Comparison of ENCODE assay signal across 9 cellular contexts in the genomic region with DNA sequence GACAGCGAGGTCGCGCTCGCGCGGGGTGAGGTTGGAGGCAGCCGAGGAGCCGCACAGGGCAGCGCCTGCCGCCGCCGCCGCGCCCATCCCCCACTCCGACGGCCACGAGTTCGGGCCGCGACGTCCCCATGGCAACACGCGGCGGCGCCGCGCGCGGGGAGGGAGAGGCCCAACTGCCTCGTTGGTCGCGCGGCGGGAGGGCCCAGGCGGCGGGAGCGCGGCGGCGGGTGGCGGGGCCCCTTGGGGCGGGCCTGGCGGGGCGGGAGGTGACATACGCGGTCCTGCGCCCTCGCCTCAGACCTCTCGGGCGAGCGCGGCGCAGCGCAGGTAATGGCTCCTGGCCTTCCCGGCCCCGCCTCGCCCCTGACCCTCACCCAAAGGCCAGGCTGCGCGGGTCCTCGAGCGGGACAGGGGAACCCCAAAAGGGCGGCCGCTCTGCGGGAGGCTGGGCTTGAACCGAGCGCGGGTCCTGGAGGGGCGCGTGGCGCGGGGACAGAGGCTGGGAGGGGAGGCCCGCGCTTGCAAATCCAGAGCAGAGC. TPM values are rescaled to one million over a fixed set of nuclear protein-coding genes. Genes with fewer than 3 reads are reported as not detected.
DNase-seq lines count a peak whose midpoint lies in the region; ATAC-seq, FAIRE-seq and TF ChIP-seq lines count a peak whose summit lies in the region.
"Had no signal": no experiment of that assay in that cellular context is flagged by ENCODE, and none has a peak within 500 bp of the region (broad histone marks: within the 10 kb centered on the region; RNA-seq: fewer than 3 reads in every experiment).

A gene with protein sequence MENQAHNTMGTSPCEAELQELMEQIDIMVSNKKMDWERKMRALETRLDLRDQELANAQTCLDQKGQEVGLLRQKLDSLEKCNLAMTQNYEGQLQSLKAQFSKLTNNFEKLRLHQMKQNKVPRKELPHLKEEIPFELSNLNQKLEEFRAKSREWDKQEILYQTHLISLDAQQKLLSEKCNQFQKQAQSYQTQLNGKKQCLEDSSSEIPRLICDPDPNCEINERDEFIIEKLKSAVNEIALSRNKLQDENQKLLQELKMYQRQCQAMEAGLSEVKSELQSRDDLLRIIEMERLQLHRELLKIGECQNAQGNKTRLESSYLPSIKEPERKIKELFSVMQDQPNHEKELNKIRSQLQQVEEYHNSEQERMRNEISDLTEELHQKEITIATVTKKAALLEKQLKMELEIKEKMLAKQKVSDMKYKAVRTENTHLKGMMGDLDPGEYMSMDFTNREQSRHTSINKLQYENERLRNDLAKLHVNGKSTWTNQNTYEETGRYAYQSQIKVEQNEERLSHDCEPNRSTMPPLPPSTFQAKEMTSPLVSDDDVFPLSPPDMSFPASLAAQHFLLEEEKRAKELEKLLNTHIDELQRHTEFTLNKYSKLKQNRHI (plus strand): TSS at position 297 of the 539 bp plus-strand sequence. CDS start 1,518 bp downstream, outside the sequence.

- POLR2A ChIA-PET in activated naive CD8-positive, alpha-beta T cell treated with anti-CD3 and anti-CD28 coated beads, Interleukin-2, amount 10 ng/mL, durations not matched to agents 7 days and 5 days (lab: Charles Lee) = no interaction called here

- H3K4me3 Mint-ChIP-seq in activated naive CD8-positive, alpha-beta T cell treated with anti-CD3 and anti-CD28 coated beads, Interleukin-2, amount 10 ng/mL, durations not matched to agents 7 days and 5 days = peak within 1 kb of the TSS; percentile 69

- DNase-seq in GM12864 (ENCODE audit: low read depth) = no peak
- DNase-seq in NCI-H1105 treated with DMSO at 0.1 percent for 48 hours (lab: John Stamatoyannopoulos, UW) = peak; percentile 26
- DNase-seq in activated naive CD8-positive, alpha-beta T cell treated with anti-CD3 and anti-CD28 coated beads, Interleukin-2, amount 10 ng/mL, durations not matched to agents 7 days and 5 days = peak; percentile 47
- peak in 33 of 51 donors; percentile 1 to 66 (median 13) for DNase-seq in hypothalamus (lab: John Stamatoyannopoulos, UW)
- no peak for DNase-seq in HTR-8/SVneo (ENCODE audit: insufficient read length, low spot score)

- peak; percentile 50 for ATAC-seq in activated naive CD8-positive, alpha-beta T cell treated with anti-CD3 and anti-CD28 coated beads, Interleukin-2, amount 10 ng/mL, durations not matched to agents 7 days and 5 days (ENCODE audit: low read depth)
- ATAC-seq in HG03378 (IDR thresholded peaks at IDR 0.05; ENCODE audit: unreplicated experiment) = no peak
- ATAC-seq in HG03521 (IDR thresholded peaks at IDR 0.05; ENCODE audit: unreplicated experiment) = no peak

- FAIRE-seq in HTR-8/SVneo (lab: Jason Lieb, UNC) = no peak

- peak within 1 kb of the TSS; percentile 16 for H3K4me3 ChIP-seq in GM12864 (ENCODE audit: low read depth, low read length)
- H3K4me3 ChIP-seq in skin epidermis = peak within 1 kb of the TSS in 6 of 7 experiments; percentile 14 to 39 (median 23)

- no peak within 1 kb of the TSS for H3K27ac Mint-ChIP-seq in activated naive CD8-positive, alpha-beta T cell treated with anti-CD3 and anti-CD28 coated beads, Interleukin-2, amount 10 ng/mL, durations not matched to agents 7 days and 5 days

- no peak for TF ChIP-seq CTCF in GM12864 (IDR thresholded peaks at IDR 0.05; ENCODE audit: low read depth, low read length, missing control alignments)

- no peaks in the 10 kb centered on the region for H3K36me3 Mint-ChIP-seq in activated naive CD8-positive, alpha-beta T cell treated with anti-CD3 and anti-CD28 coated beads, Interleukin-2, amount 10 ng/mL, durations not matched to agents 7 days and 5 days

- peaks cover 47% of the 10 kb centered on the region for H3K27me3 Mint-ChIP-seq in activated naive CD8-positive, alpha-beta T cell treated with anti-CD3 and anti-CD28 coated beads, Interleukin-2, amount 10 ng/mL, durations not matched to agents 7 days and 5 days

- H3K4me1 Mint-ChIP-seq in activated naive CD8-positive, alpha-beta T cell treated with anti-CD3 and anti-CD28 coated beads, Interleukin-2, amount 10 ng/mL, durations not matched to agents 7 days and 5 days = peaks cover 3% of the 10 kb centered on the region

- no peaks in the 10 kb centered on the region for H3K9me3 Mint-ChIP-seq in activated naive CD8-positive, alpha-beta T cell treated with anti-CD3 and anti-CD28 coated beads, Interleukin-2, amount 10 ng/mL, durations not matched to agents 7 days and 5 days

- H3K27ac ChIP-seq in skin epidermis = no peak within 1 kb of the TSS

RNA-seq across cellular contexts. Expression of the gene that starts here (rescaled TPM):
- total RNA-seq in activated naive CD8-positive, alpha-beta T cell treated with anti-CD3 and anti-CD28 coated beads, Interleukin-2, amount 10 ng/mL, durations not matched to agents 7 days and 5 days = not detected
- total RNA-seq: subcutaneous adipose tissue had no signal

Comparison
In these comparisons a context has a peak if more than half of its experiments do, and no peak if none do; other contexts are left out.
1. Peak in DNase-seq and ATAC-seq in activated naive CD8-positive, alpha-beta T cell treated with anti-CD3 and anti-CD28 coated beads, Interleukin-2, amount 10 ng/mL, durations not matched to agents 7 days and 5 days; RNA of the gene not detected or under 1 TPM.
2. DNase-seq: peak in NCI-H1105 treated with DMSO at 0.1 percent for 48 hours (single experiment) and hypothalamus (33 of 51); none in GM12864 (single experiment) and HTR-8/SVneo (single experiment).